In the genomic region with DNA sequence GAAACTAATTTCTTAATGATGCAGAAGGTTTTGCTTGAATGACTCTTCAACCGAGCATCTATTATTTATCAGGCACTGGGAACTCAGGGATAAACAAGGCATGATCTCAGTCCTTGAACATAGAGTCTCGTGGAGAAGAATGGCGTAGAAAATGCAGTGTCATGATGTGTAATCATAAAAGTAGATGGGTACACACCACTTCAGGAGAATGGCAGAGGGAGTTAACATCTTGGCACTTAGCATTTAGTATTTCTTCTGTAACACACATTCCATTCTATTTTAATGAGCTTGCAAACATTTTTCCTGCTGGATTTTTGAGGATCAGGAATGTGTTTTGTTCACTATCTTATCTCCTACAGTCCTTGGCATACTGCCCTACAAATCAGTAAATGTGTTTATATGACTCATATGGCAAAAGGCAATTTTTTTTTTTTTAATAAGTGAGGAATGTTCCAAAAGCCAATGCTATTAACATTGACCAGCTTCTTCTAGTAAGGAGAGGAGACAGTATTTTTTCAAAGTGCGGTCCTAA, we compare ENCODE assay signal across 8 cellular contexts. TPM values are rescaled to one million over a fixed set of nuclear protein-coding genes. Genes with fewer than 3 reads are reported as not detected.
A peak's percentile ranks its signal among the peaks of the same experiment; 100 is the strongest.
DNase-seq lines count a peak whose midpoint lies in the region; ATAC-seq, FAIRE-seq and TF ChIP-seq lines count a peak whose summit lies in the region.

No MANE protein-coding gene starts in this region.

- H3K4me2 ChIP-seq in endothelial cell of umbilical vein (ENCODE audit: insufficient read depth, low read length) (peak overlapping the region; percentile 73), MM.1S (ENCODE audit: low read depth, low read length) (no peak overlapping the region)

- ATAC-seq in activated CD4-positive, alpha-beta T cell treated with anti-CD3 and anti-CD28 coated beads for 36 hours, result peak; percentile 24
- ATAC-seq in GM21381 (IDR thresholded peaks at IDR 0.05; ENCODE audit: unreplicated experiment), result no peak

- no peaks in the 10 kb centered on the region for H3K9me2 ChIP-seq in MM.1S (replicated peaks; ENCODE audit: insufficient read depth, low read length)

- FAIRE-seq in endothelial cell of umbilical vein (lab: Jason Lieb, UNC), result peak; percentile 96

- H3K27ac ChIP-seq in endothelial cell of umbilical vein (ENCODE audit: insufficient read depth, low read depth, low read length) (peak overlapping the region; percentile 95), MM.1S (ENCODE audit: low read length) (no peak overlapping the region)

- H3K4me3 ChIP-seq in endothelial cell of umbilical vein (replicated peaks in 1 of 3; ENCODE audit: insufficient read depth in 1 of 3, low read depth in 1 of 3, low read length in 3 of 3) (peak overlapping the region in 1 of 3 experiments; percentile 2), MM.1S (ENCODE audit: low read length) (no peak overlapping the region)

- H3F3A ChIP-seq in MM.1S (ENCODE audit: insufficient read depth, low read length), result no peaks in the 10 kb centered on the region

- BruUV-seq in endothelial cell of umbilical vein (replicated peaks; lab: Mats Ljungman, UMichigan), result no TSS peak

- POLR2A ChIA-PET in activated CD4-positive, alpha-beta T cell treated with anti-CD3 and anti-CD28 coated beads for 36 hours (lab: Charles Lee), result interaction anchor here (1.2 kb wide), 1 partner anchor 67 kb away, joined by 9 read pairs; no protein-coding TSS in a partner anchor
- POLR2A ChIA-PET in endothelial cell of umbilical vein (lab: Charles Lee), result interaction anchor here (0.6 to 6.8 kb wide), 10 partner anchors 55 to 888 kb away, joined by 3 to 222 read pairs (median 6); a partner anchor contains a TSS

- no peaks in the 10 kb centered on the region for H3K36me3 ChIP-seq in endothelial cell of umbilical vein (ENCODE audit: control insufficient read depth in 2 of 2, extremely low read depth in 1 of 2, insufficient read depth in 2 of 2, low read length in 2 of 2)
- no peaks in the 10 kb centered on the region for H3K36me3 ChIP-seq in MM.1S (replicated peaks; ENCODE audit: insufficient read depth, low read length)

- H3K36me3 Mint-ChIP-seq in activated CD4-positive, alpha-beta T cell treated with anti-CD3 and anti-CD28 coated beads for 36 hours (ENCODE audit: low read depth), result no peaks in the 10 kb centered on the region
- H3K36me3 Mint-ChIP-seq in osteocyte (ENCODE audit: unreplicated experiment), result no peaks in the 10 kb centered on the region

- no peak for TF ChIP-seq CTCF in endothelial cell of umbilical vein (IDR thresholded peaks at IDR 0.05; ENCODE audit: extremely low read depth in 1 of 2, insufficient read depth in 1 of 2, low read depth in 1 of 2, low read length in 2 of 2)
- no peak for TF ChIP-seq CTCF in osteocyte (IDR thresholded peaks at IDR 0.05)
- no peak for TF ChIP-seq CTCF in MM.1S (IDR thresholded peaks at IDR 0.05; ENCODE audit: low read length)

- H3K9me3 Mint-ChIP-seq in activated CD4-positive, alpha-beta T cell treated with anti-CD3 and anti-CD28 coated beads for 36 hours (ENCODE audit: low read depth), result no peaks in the 10 kb centered on the region
- peaks cover 4% of the 10 kb centered on the region for H3K9me3 Mint-ChIP-seq in osteocyte (ENCODE audit: unreplicated experiment)

- H3K27me3 ChIP-seq in endothelial cell of umbilical vein (ENCODE audit: control insufficient read depth in 2 of 2, insufficient read depth in 2 of 2, low read length in 2 of 2) (no peaks in the 10 kb centered on the region), MM.1S (replicated peaks; ENCODE audit: insufficient read depth, low read length) (no peaks in the 10 kb centered on the region)

- H3K9ac ChIP-seq in endothelial cell of umbilical vein (replicated peaks; ENCODE audit: extremely low read depth, insufficient read depth, low read length) (peak overlapping the region; percentile 82), MM.1S (ENCODE audit: low read length) (no peak overlapping the region)

- H3K4me1 ChIP-seq in endothelial cell of umbilical vein (ENCODE audit: control insufficient read depth, extremely low read depth, insufficient read depth, low read length) (peaks cover 40% of the 10 kb centered on the region), MM.1S (ENCODE audit: low read length) (peaks cover 9% of the 10 kb centered on the region; the same call in 1 of the 2 replicates)

- peak overlapping the region; percentile 87 for H3K27ac Mint-ChIP-seq in activated CD4-positive, alpha-beta T cell treated with anti-CD3 and anti-CD28 coated beads for 36 hours
- peak overlapping the region; percentile 95 for H3K27ac Mint-ChIP-seq in osteocyte (ENCODE audit: unreplicated experiment)

- peak overlapping the region; percentile 9 for H3K4me3 Mint-ChIP-seq in activated CD4-positive, alpha-beta T cell treated with anti-CD3 and anti-CD28 coated beads for 36 hours
- peak overlapping the region; percentile 2 for H3K4me3 Mint-ChIP-seq in osteocyte (ENCODE audit: unreplicated experiment)

- H3K4me1 Mint-ChIP-seq in activated CD4-positive, alpha-beta T cell treated with anti-CD3 and anti-CD28 coated beads for 36 hours, result peaks cover 61% of the 10 kb centered on the region
- peaks cover 19% of the 10 kb centered on the region for H3K4me1 Mint-ChIP-seq in osteocyte (ENCODE audit: unreplicated experiment)

- intact Hi-C loops in activated CD4-positive, alpha-beta T cell treated with anti-CD3 and anti-CD28 coated beads for 36 hours (cut with DNase I, micrococcal nuclease), result loop anchor here (1.0 to 5.0 kb wide), 5 partner anchors 67 to 888 kb away; a partner anchor contains a TSS
- intact Hi-C loops in endothelial cell of umbilical vein (cut with micrococcal nuclease), result loop anchor here (1.0 to 5.0 kb wide), 4 partner anchors 61 to 238 kb away; a partner anchor contains a TSS

- TF ChIP-seq POLR2A in endothelial cell of umbilical vein (IDR thresholded peaks at IDR 0.05; ENCODE audit: low read depth, low read length), result no peak

- no peaks in the 10 kb centered on the region for H3K9me3 ChIP-seq in endothelial cell of umbilical vein (replicated peaks; ENCODE audit: control insufficient read depth, insufficient read depth, low read length)
- H3K9me3 ChIP-seq in MM.1S (replicated peaks; ENCODE audit: insufficient read depth, low read length), result no peaks in the 10 kb centered on the region

- no peaks in the 10 kb centered on the region for H3K9me1 ChIP-seq in endothelial cell of umbilical vein (replicated peaks; ENCODE audit: control insufficient read depth, extremely low read depth, insufficient read depth, low read length)

- no peak for DNase-seq in activated CD4-positive, alpha-beta T cell treated with anti-CD3 and anti-CD28 coated beads for 36 hours
- no peak for DNase-seq in activated CD4-positive, alpha-beta T cell treated with anti-CD3 and anti-CD28 coated beads, Interleukin-2, amount 50 U/mL, for 48 hours
- DNase-seq in RPMI7951 (ENCODE audit: low read depth) (peak; percentile 95), endothelial cell of umbilical vein (ENCODE audit: low read depth, low spot score) (peak; percentile 95), osteocyte (ENCODE audit: extremely low spot score, unreplicated experiment) (no peak), MM.1S (no peak), GM19240 (ENCODE audit: insufficient read length, low spot score) (no peak)

- H2AFZ ChIP-seq in endothelial cell of umbilical vein (ENCODE audit: low read depth, low read length) (no peak overlapping the region), MM.1S (ENCODE audit: low read length) (no peak overlapping the region)

- peaks cover 7% of the 10 kb centered on the region for H3K27me3 Mint-ChIP-seq in activated CD4-positive, alpha-beta T cell treated with anti-CD3 and anti-CD28 coated beads for 36 hours
- no peaks in the 10 kb centered on the region for H3K27me3 Mint-ChIP-seq in osteocyte (ENCODE audit: unreplicated experiment)

- H3K79me2 ChIP-seq in endothelial cell of umbilical vein (ENCODE audit: control insufficient read depth, insufficient read depth, low read length) (peaks cover 14% of the 10 kb centered on the region), MM.1S (ENCODE audit: low read length) (no peaks in the 10 kb centered on the region)

- H4K20me1 ChIP-seq in endothelial cell of umbilical vein (replicated peaks; ENCODE audit: control insufficient read depth, extremely low read depth, insufficient read depth, low read length), result no peaks in the 10 kb centered on the region
- H4K20me1 ChIP-seq in MM.1S (ENCODE audit: insufficient read depth, low read length), result no peaks in the 10 kb centered on the region

- CTCF ChIA-PET in activated CD4-positive, alpha-beta T cell treated with anti-CD3 and anti-CD28 coated beads for 36 hours (lab: Charles Lee), result interaction anchor here (0.6 to 4.2 kb wide), 8 partner anchors 19 to 868 kb away, joined by 3 to 32 read pairs (median 4); no protein-coding TSS in a partner anchor
- CTCF ChIA-PET in endothelial cell of umbilical vein (lab: Charles Lee), result interaction anchor here (0.7 to 5.6 kb wide), 13 partner anchors 8 to 94 kb away, joined by 3 to 49 read pairs (median 4); no protein-coding TSS in a partner anchor

- dilution Hi-C loops in endothelial cell of umbilical vein (cut with MboI; ENCODE audit: extremely low pct_ligation_motif_present, low sequenced_read_pairs), result no loop called here

TF ChIP-seq in endothelial cell of umbilical vein, 7 proteins besides CTCF, POLR2A, EP300 and RAD21:
- TF ChIP-seq EZH2 (IDR thresholded peaks at IDR 0.05; ENCODE audit: borderline replicate concordance, low read depth, low read length, severe bottlenecking) (no peak), FOS (IDR thresholded peaks at IDR 0.05; ENCODE audit: borderline replicate concordance, insufficient read depth, low read length) (peak; percentile 71), JUN (IDR thresholded peaks at IDR 0.05; ENCODE audit: borderline replicate concordance, insufficient read depth, insufficient read length, low read depth) (peak; percentile 86), POLR2AphosphoS5 (IDR thresholded peaks at IDR 0.05; ENCODE audit: insufficient read depth, low read depth, low read length) (peak; percentile 60)

RNA-seq across cellular contexts. Expression of a gene that starts 3.8 kb away (rescaled TPM):
- 10 to 100 TPM; 66.7 to 88.0 TPM for total RNA-seq in activated CD4-positive, alpha-beta T cell treated with anti-CD3 and anti-CD28 coated beads for 36 hours
- total RNA-seq in RPMI7951 (2014; rRNA removed; shearing (Covaris generic)), result 208 and 209 TPM in 2 replicates
- total RNA-seq in endothelial cell of umbilical vein (465 and 566 TPM in 2 replicates), osteocyte (88.6 and 100 TPM in 2 replicates)
- 278 and 309 TPM in 2 replicates for polyA plus RNA-seq in endothelial cell of umbilical vein
- 456 and 556 TPM in 2 replicates for polyA plus RNA-seq in endothelial cell of umbilical vein (2011; cell fraction: cytosol; rRNA removed)
- 371 and 409 TPM in 2 replicates for polyA plus RNA-seq in endothelial cell of umbilical vein (2011; cell fraction: nucleus; rRNA removed)
- 367 and 453 TPM in 2 replicates for polyA plus RNA-seq in endothelial cell of umbilical vein (2012)
- polyA minus RNA-seq in endothelial cell of umbilical vein, result 734 and 1,002 TPM in 2 replicates
- 206 TPM for polyA minus RNA-seq in endothelial cell of umbilical vein (2011; cell fraction: cytosol; rRNA and poly(A)+ RNA removed)
- 326 and 358 TPM in 2 replicates for polyA minus RNA-seq in endothelial cell of umbilical vein (2011; cell fraction: nucleus; rRNA and poly(A)+ RNA removed)

Comparison
In these comparisons a context has a peak if more than half of its experiments do, and no peak if none do; other contexts are left out.
1. DNase-seq: peak in RPMI7951 (single experiment) and endothelial cell of umbilical vein (single experiment); none in activated CD4-positive, alpha-beta T cell treated with anti-CD3 and anti-CD28 coated beads for 36 hours (single experiment), activated CD4-positive, alpha-beta T cell treated with anti-CD3 and anti-CD28 coated beads, Interleukin-2, amount 50 U/mL, for 48 hours (0 of 2), osteocyte (single experiment), MM.1S (single experiment) and GM19240 (single experiment).